15 cellular contexts compared by ENCODE assay signal in genomic region chr6:136747538-136747937, GRCh38. TPM values are rescaled to one million over a fixed set of nuclear protein-coding genes. Genes with fewer than 3 reads are reported as not detected.
A peak's percentile ranks its signal among the peaks of the same experiment; 100 is the strongest.
DNase-seq lines count a peak whose midpoint lies in the region; ATAC-seq and TF ChIP-seq lines count a peak whose summit lies in the region.
"Had no signal": no experiment of that assay in that cellular context is flagged by ENCODE, and none has a peak within 500 bp of the region (broad histone marks: within the 10 kb centered on the region; RNA-seq: fewer than 3 reads in every experiment).

No MANE protein-coding gene starts in this region.

- ATAC-seq in left ventricle myocardium superior (no peak), HG03439 (IDR thresholded peaks at IDR 0.05; ENCODE audit: unreplicated experiment) (no peak)
- ATAC-seq in CD8-positive, alpha-beta T cell, result no peak
- ATAC-seq in activated T-helper 17 cell treated with anti-CD3 and anti-CD28 coated beads, Interleukin-2, amount 50 U/mL, for 72 hours (replicated peaks), result peak; percentile 57
- ATAC-seq in stimulated activated effector memory CD8-positive, alpha-beta T cell treated with anti-CD3 and anti-CD28 coated beads, Interleukin-12 subunit alpha, Interleukin-12 subunit beta, amount 100 ng/mL, for 72 hours, result peak; percentile 56

- no peaks in the 10 kb centered on the region for H3K36me3 ChIP-seq in left ventricle myocardium inferior
- no peaks in the 10 kb centered on the region for H3K36me3 ChIP-seq in CD8-positive, alpha-beta T cell (ENCODE audit: insufficient read depth, low read length)
- H3K36me3 ChIP-seq: BLaER1, HAP-1 had no signal

- no peaks in the 10 kb centered on the region for H3K27me3 ChIP-seq in left ventricle myocardium inferior (ENCODE audit: low read depth)
- no peaks in the 10 kb centered on the region for H3K27me3 ChIP-seq in CD8-positive, alpha-beta T cell (ENCODE audit: insufficient read depth, low read length)
- H3K27me3 ChIP-seq: BLaER1 had no signal

- intact Hi-C loops in left ventricle myocardium inferior (cut with micrococcal nuclease) (no loop called here), left ventricle myocardium superior (cut with micrococcal nuclease) (no loop called here)
- intact Hi-C loops in CD8-positive, alpha-beta T cell (cut with DNase I, micrococcal nuclease), result no loop called here

- CTCF ChIA-PET in CD8-positive, alpha-beta T cell (lab: Charles Lee), result interaction anchor here (0.7 to 4.4 kb wide), 4 partner anchors 44 to 103 kb away, joined by 3 to 26 read pairs (median 6); partner anchors contain the start of gene MAP3K5

- H3K27ac Mint-ChIP-seq in CD8-positive, alpha-beta T cell, result peak overlapping the region; percentile 69
- H3K27ac Mint-ChIP-seq in activated T-helper 17 cell treated with anti-CD3 and anti-CD28 coated beads, Interleukin-2, amount 50 U/mL, for 72 hours, result peak overlapping the region; percentile 67
- H3K27ac Mint-ChIP-seq in stimulated activated effector memory CD8-positive, alpha-beta T cell treated with anti-CD3 and anti-CD28 coated beads, Interleukin-12 subunit alpha, Interleukin-12 subunit beta, amount 100 ng/mL, for 72 hours, result peak overlapping the region; percentile 5
- no peak overlapping the region for H3K27ac Mint-ChIP-seq in T-helper 2 cell treated with Interferon-gamma antibody and Interleukin-4, amounts not matched to agents 5 μg/mL and 100 μg/mL, for 36 hours
- H3K27ac Mint-ChIP-seq: CD14-positive monocyte had no signal

- DNase-seq in left ventricle myocardium inferior, result no peak
- DNase-seq in left ventricle myocardium superior, result no peak
- no peak for DNase-seq in CD8-positive, alpha-beta T cell
- no peak for DNase-seq in stimulated activated effector memory CD8-positive, alpha-beta T cell treated with anti-CD3 and anti-CD28 coated beads, Interleukin-12 subunit alpha, Interleukin-12 subunit beta, amount 100 ng/mL, for 72 hours (ENCODE audit: low spot score in 2 of 2)
- DNase-seq in T-helper 2 cell treated with Interferon-gamma antibody and Interleukin-4, amounts not matched to agents 5 μg/mL and 100 μg/mL, for 36 hours (ENCODE audit: low spot score), result no peak
- no peak for DNase-seq in mesenteric fat pad (ENCODE audit: low spot score)
- DNase-seq: 8988T, Calu3, DMS79 treated with DMSO at 0.1 percent for 48 hours, GF-D8 had no signal

- H3K9me3 ChIP-seq in left ventricle myocardium inferior (replicated peaks), result no peaks in the 10 kb centered on the region
- no peaks in the 10 kb centered on the region for H3K9me3 ChIP-seq in CD8-positive, alpha-beta T cell (ENCODE audit: low read length)
- H3K9me3 ChIP-seq: HAP-1 had no signal

- no peak for TF ChIP-seq CTCF in left ventricle myocardium inferior (IDR thresholded peaks at IDR 0.05; ENCODE audit: borderline replicate concordance)
- TF ChIP-seq CTCF in CD8-positive, alpha-beta T cell (IDR thresholded peaks at IDR 0.05), result no peak

- no peaks in the 10 kb centered on the region for H3K36me3 Mint-ChIP-seq in CD8-positive, alpha-beta T cell
- H3K36me3 Mint-ChIP-seq in activated T-helper 17 cell treated with anti-CD3 and anti-CD28 coated beads, Interleukin-2, amount 50 U/mL, for 72 hours (ENCODE audit: low read depth), result no peaks in the 10 kb centered on the region
- H3K36me3 Mint-ChIP-seq in stimulated activated effector memory CD8-positive, alpha-beta T cell treated with anti-CD3 and anti-CD28 coated beads, Interleukin-12 subunit alpha, Interleukin-12 subunit beta, amount 100 ng/mL, for 72 hours, result no peaks in the 10 kb centered on the region
- H3K36me3 Mint-ChIP-seq in T-helper 2 cell treated with Interferon-gamma antibody and Interleukin-4, amounts not matched to agents 5 μg/mL and 100 μg/mL, for 36 hours (ENCODE audit: low read depth), result peaks cover 8% of the 10 kb centered on the region

- H3K4me1 ChIP-seq in left ventricle myocardium inferior, result peaks cover 53% of the 10 kb centered on the region
- peaks cover 25% of the 10 kb centered on the region for H3K4me1 ChIP-seq in CD8-positive, alpha-beta T cell (ENCODE audit: insufficient read depth, low read length)

- H3K27me3 Mint-ChIP-seq in CD8-positive, alpha-beta T cell (ENCODE audit: low read depth), result no peaks in the 10 kb centered on the region
- H3K27me3 Mint-ChIP-seq in activated T-helper 17 cell treated with anti-CD3 and anti-CD28 coated beads, Interleukin-2, amount 50 U/mL, for 72 hours, result no peaks in the 10 kb centered on the region
- peaks cover 8% of the 10 kb centered on the region for H3K27me3 Mint-ChIP-seq in T-helper 2 cell treated with Interferon-gamma antibody and Interleukin-4, amounts not matched to agents 5 μg/mL and 100 μg/mL, for 36 hours (ENCODE audit: low read depth)

- H3K4me1 Mint-ChIP-seq in CD8-positive, alpha-beta T cell (ENCODE audit: low read depth), result peaks cover 60% of the 10 kb centered on the region
- peaks cover 61% of the 10 kb centered on the region for H3K4me1 Mint-ChIP-seq in activated T-helper 17 cell treated with anti-CD3 and anti-CD28 coated beads, Interleukin-2, amount 50 U/mL, for 72 hours
- peaks cover 63% of the 10 kb centered on the region for H3K4me1 Mint-ChIP-seq in stimulated activated effector memory CD8-positive, alpha-beta T cell treated with anti-CD3 and anti-CD28 coated beads, Interleukin-12 subunit alpha, Interleukin-12 subunit beta, amount 100 ng/mL, for 72 hours
- peaks cover 44% of the 10 kb centered on the region for H3K4me1 Mint-ChIP-seq in T-helper 2 cell treated with Interferon-gamma antibody and Interleukin-4, amounts not matched to agents 5 μg/mL and 100 μg/mL, for 36 hours (ENCODE audit: low read depth)

- POLR2A ChIA-PET in CD8-positive, alpha-beta T cell (lab: Charles Lee), result interaction anchor here (0.7 kb wide), 1 partner anchor 9 kb away, joined by 3 read pairs; no protein-coding TSS in a partner anchor

- H3K27ac ChIP-seq in left ventricle myocardium inferior (replicated peaks), result peak overlapping the region; percentile 4
- H3K27ac ChIP-seq in CD8-positive, alpha-beta T cell (ENCODE audit: low read depth, low read length), result no peak overlapping the region
- H3K27ac ChIP-seq: BLaER1 had no signal

- H3K4me3 ChIP-seq in left ventricle myocardium inferior, result no peak overlapping the region
- no peak overlapping the region for H3K4me3 ChIP-seq in CD8-positive, alpha-beta T cell (ENCODE audit: low read depth, low read length)
- H3K4me3 ChIP-seq: BLaER1, HAP-1 had no signal

- H3K9me3 Mint-ChIP-seq in CD8-positive, alpha-beta T cell, result no peaks in the 10 kb centered on the region
- H3K9me3 Mint-ChIP-seq in activated T-helper 17 cell treated with anti-CD3 and anti-CD28 coated beads, Interleukin-2, amount 50 U/mL, for 72 hours, result no peaks in the 10 kb centered on the region
- no peaks in the 10 kb centered on the region for H3K9me3 Mint-ChIP-seq in stimulated activated effector memory CD8-positive, alpha-beta T cell treated with anti-CD3 and anti-CD28 coated beads, Interleukin-12 subunit alpha, Interleukin-12 subunit beta, amount 100 ng/mL, for 72 hours
- H3K9me3 Mint-ChIP-seq in T-helper 2 cell treated with Interferon-gamma antibody and Interleukin-4, amounts not matched to agents 5 μg/mL and 100 μg/mL, for 36 hours, result no peaks in the 10 kb centered on the region
- H3K9me3 Mint-ChIP-seq: CD14-positive monocyte had no signal

- no peak overlapping the region for H3K4me3 Mint-ChIP-seq in CD8-positive, alpha-beta T cell
- peak overlapping the region; percentile 25 for H3K4me3 Mint-ChIP-seq in activated T-helper 17 cell treated with anti-CD3 and anti-CD28 coated beads, Interleukin-2, amount 50 U/mL, for 72 hours
- H3K4me3 Mint-ChIP-seq in stimulated activated effector memory CD8-positive, alpha-beta T cell treated with anti-CD3 and anti-CD28 coated beads, Interleukin-12 subunit alpha, Interleukin-12 subunit beta, amount 100 ng/mL, for 72 hours, result no peak overlapping the region
- H3K4me3 Mint-ChIP-seq in T-helper 2 cell treated with Interferon-gamma antibody and Interleukin-4, amounts not matched to agents 5 μg/mL and 100 μg/mL, for 36 hours, result no peak overlapping the region
- H3K4me3 Mint-ChIP-seq: CD14-positive monocyte had no signal

RNA-seq across cellular contexts. Expression of gene MAP3K5, which starts 44.7 kb away (rescaled TPM):
- total RNA-seq in left ventricle myocardium inferior (44.1 TPM), left ventricle myocardium superior (38.5 TPM), mesenteric fat pad (24.4 TPM)
- 10 to 100 TPM; 11.1 to 11.3 TPM for total RNA-seq in CD8-positive, alpha-beta T cell
- total RNA-seq in activated T-helper 17 cell treated with anti-CD3 and anti-CD28 coated beads, Interleukin-2, amount 50 U/mL, for 72 hours, result 10 to 100 TPM; 13.8 to 20.1 TPM

Comparison
In these comparisons a context has a peak if more than half of its experiments do, and no peak if none do; other contexts are left out.
1. ATAC-seq: peak in activated T-helper 17 cell treated with anti-CD3 and anti-CD28 coated beads, Interleukin-2, amount 50 U/mL, for 72 hours (single experiment) and stimulated activated effector memory CD8-positive, alpha-beta T cell treated with anti-CD3 and anti-CD28 coated beads, Interleukin-12 subunit alpha, Interleukin-12 subunit beta, amount 100 ng/mL, for 72 hours (single experiment); none in left ventricle myocardium superior (single experiment), CD8-positive, alpha-beta T cell (single experiment) and HG03439 (single experiment).